ENCODE assay signal across 8 cellular contexts in the genomic region with DNA sequence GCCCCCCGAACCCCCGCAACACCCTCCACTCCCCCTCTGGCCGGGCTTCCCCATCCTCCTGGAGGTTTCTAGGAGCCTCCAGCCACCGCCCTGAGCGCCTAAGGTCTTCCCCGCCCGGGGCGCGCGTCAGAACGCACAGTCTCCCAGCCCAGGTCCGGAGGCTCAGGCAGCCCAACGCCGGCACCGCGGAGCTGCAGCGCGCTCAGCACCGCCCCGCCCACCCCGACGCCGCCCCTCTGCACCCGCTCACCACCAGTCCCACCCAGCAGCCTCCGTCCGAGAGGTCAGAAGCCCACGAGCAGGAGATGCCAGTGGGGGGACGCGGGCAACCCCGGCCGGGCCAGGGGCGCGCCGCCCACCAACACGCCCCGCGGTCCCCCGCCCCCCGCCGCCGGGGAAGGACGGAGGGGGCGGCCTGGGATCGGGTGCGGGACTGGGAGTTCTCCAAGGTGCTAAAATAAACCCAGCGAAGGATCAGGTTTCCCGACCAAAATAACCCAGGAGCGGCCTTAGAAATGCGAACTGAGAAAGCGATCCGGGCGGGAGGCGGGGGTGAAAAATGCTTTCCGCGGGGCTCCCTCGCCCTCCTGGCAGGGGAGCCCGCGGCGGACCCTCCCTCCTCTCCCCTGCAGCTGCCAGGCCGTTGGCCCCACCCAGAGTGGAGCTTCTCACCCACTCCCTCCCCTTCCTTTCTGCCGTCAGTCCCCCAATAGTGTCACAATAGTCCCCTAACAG. TPM values are rescaled to one million over a fixed set of nuclear protein-coding genes. Genes with fewer than 3 reads are reported as not detected.
A peak's percentile ranks its signal among the peaks of the same experiment; 100 is the strongest.
DNase-seq lines count a peak whose midpoint lies in the region; ATAC-seq and TF ChIP-seq lines count a peak whose summit lies in the region.

No MANE protein-coding gene starts in this region.

- no peak overlapping the region for H3K9ac ChIP-seq in BLaER1

- intact Hi-C loops in natural killer cell (cut with micrococcal nuclease) = no loop called here

- no peaks in the 10 kb centered on the region for H3K9me3 ChIP-seq in BLaER1
- H3K9me3 ChIP-seq in effector memory CD4-positive, alpha-beta T cell (ENCODE audit: control insufficient read depth, low read length) = no peaks in the 10 kb centered on the region

- H3K36me3 Mint-ChIP-seq in natural killer cell = no peaks in the 10 kb centered on the region

- DNase-seq in HuH-7.5 (ENCODE audit: low spot score) (peak; percentile 54), natural killer cell (no peak), H4 (ENCODE audit: low spot score) (no peak), NOMO-1 (lab: John Stamatoyannopoulos, UW; ENCODE audit: unreplicated experiment in 2 of 2) (no peak)
- no peak for DNase-seq in effector memory CD4-positive, alpha-beta T cell
- no peak for DNase-seq in central memory CD4-positive, alpha-beta T cell

- ATAC-seq in natural killer cell = peak in 2 of 3 donors; percentile 40 to 48
- no peak for ATAC-seq in HG03095 (IDR thresholded peaks at IDR 0.05; ENCODE audit: unreplicated experiment)

- no peaks in the 10 kb centered on the region for H3K36me3 ChIP-seq in BLaER1
- no peaks in the 10 kb centered on the region for H3K36me3 ChIP-seq in effector memory CD4-positive, alpha-beta T cell (ENCODE audit: control insufficient read depth, insufficient read depth, low read length)

- peaks cover 16% of the 10 kb centered on the region for H3K4me1 ChIP-seq in BLaER1
- peaks cover 25% of the 10 kb centered on the region for H3K4me1 ChIP-seq in effector memory CD4-positive, alpha-beta T cell (ENCODE audit: control insufficient read depth, insufficient read depth, low read length, poor library complexity, severe bottlenecking)

- H3K9me3 Mint-ChIP-seq in natural killer cell = no peaks in the 10 kb centered on the region

- no peak overlapping the region for H3K27ac ChIP-seq in BLaER1
- H3K27ac ChIP-seq in effector memory CD4-positive, alpha-beta T cell (ENCODE audit: insufficient read depth, low read length, poor library complexity, severe bottlenecking) = no peak overlapping the region

- TF ChIP-seq CTCF in natural killer cell (IDR thresholded peaks at IDR 0.05) = no peak

- no peaks in the 10 kb centered on the region; the same call in 1 of the 2 replicates for H4K20me1 ChIP-seq in BLaER1

- H3K27me3 ChIP-seq in BLaER1 = peaks cover 52% of the 10 kb centered on the region
- no peaks in the 10 kb centered on the region for H3K27me3 ChIP-seq in effector memory CD4-positive, alpha-beta T cell (replicated peaks; ENCODE audit: control insufficient read depth, insufficient read depth, low read length, poor library complexity, severe bottlenecking)

- 0 out of 2 replicates have a peak overlapping the region, but pooled peaks have one; percentile 36 for H3K4me3 ChIP-seq in BLaER1
- H3K4me3 ChIP-seq in effector memory CD4-positive, alpha-beta T cell (ENCODE audit: insufficient read depth, low read depth, low read length, poor library complexity, severe bottlenecking) = peak overlapping the region; percentile 29

- peaks cover 12 to 34% of the 10 kb centered on the region in 2 donors for H3K4me1 Mint-ChIP-seq in natural killer cell

- H3K27me3 Mint-ChIP-seq in natural killer cell (ENCODE audit: low read depth in 2 of 2) = peaks cover 0 to 7% of the 10 kb centered on the region in 2 donors

- H3K27ac Mint-ChIP-seq in natural killer cell = peak overlapping the region in 1 of 2 donors; percentile 42

- peak overlapping the region; percentile 65 for H3K4me3 Mint-ChIP-seq in natural killer cell

- peak overlapping the region; percentile 52 for H3K4me2 ChIP-seq in BLaER1

RNA-seq across cellular contexts. Expression of gene FAM78A, which starts 6.5 kb away (rescaled TPM):
- 10 to 100 TPM; 57.6 to 91.7 (median 88.3) TPM for total RNA-seq in natural killer cell
- 0.29 and 0.87 TPM in 2 replicates for total RNA-seq in H4 (2014; rRNA removed; shearing (Covaris generic))

RNA-seq across cellular contexts. Expression of gene PLPP7, which starts 6.7 kb away (rescaled TPM):
- under 1 TPM; 0.28 to 0.59 (median 0.34) TPM for total RNA-seq in natural killer cell
- 0.19 TPM in 1 of 2 replicates, not detected in the other for total RNA-seq in H4 (2014; rRNA removed; shearing (Covaris generic))

Comparison
In these comparisons a context has a peak if more than half of its experiments do, and no peak if none do; other contexts are left out.
1. RNA of gene FAM78A, which starts 6.5 kb away (total RNA-seq): 57.6 to 91.7 TPM in natural killer cell; 0.29 to 0.87 TPM in H4; every median in the first group is over 10 times any median in the second.